In genomic region chr15:66270932-66271331, GRCh38 we compare ENCODE assay signal across 26 cellular contexts. TPM values are rescaled to one million over a fixed set of nuclear protein-coding genes. Genes with fewer than 3 reads are reported as not detected.
"Had no signal": no experiment of that assay in that cellular context is flagged by ENCODE, and none has a peak within 500 bp of the region (broad histone marks: within the 10 kb centered on the region; RNA-seq: fewer than 3 reads in every experiment).

No MANE protein-coding gene starts in this region.

- DNase-seq: IMR-90, Kasumi-1, MM.1S, NCI-H1092 treated with DMSO at 0.1 percent for 48 hours, NCI-H1436, NCI-H187, NCI-H2029, NCI-H2081 treated with DMSO at 0.1 percent for 48 hours, NCI-H2171, NCI-H226, NCI-H446, NCI-H510A, NCI-H524 treated with DMSO at 0.1 percent for 48 hours, NCI-H69, NCI-H774, OCI-M1, PC-9, Peyer's patch, SIG-M5, T-helper 2 cell had no signal

- H3K27me3 ChIP-seq: Peyer's patch had no signal

- H3K4me2 ChIP-seq: KMS-11, PC-9 had no signal

- H3K4me3 ChIP-seq: PC-9, Peyer's patch, SJSA1, SK-N-MC had no signal

- H3K27ac ChIP-seq: KMS-11, PC-9, Peyer's patch, SJSA1, SK-N-MC had no signal

- H3K9me3 ChIP-seq: Peyer's patch, SJSA1 had no signal

- ATAC-seq: HepG2, Right ventricle myocardium inferior had no signal

- H3K4me1 ChIP-seq: Peyer's patch, SJSA1 had no signal

- H3K36me3 ChIP-seq: Peyer's patch, SJSA1 had no signal

- H2AFZ ChIP-seq: PC-9 had no signal

- FAIRE-seq: HepG2 had no signal

- H3K9ac ChIP-seq: KMS-11 had no signal

RNA-seq across cellular contexts. Expression of gene MEGF11, which starts 17.4 kb away (rescaled TPM):
- total RNA-seq: HepG2, IMR-90, PC-9, Peyer's patch, Right ventricle myocardium inferior, RPMI7951 had no signal
- polyA plus RNA-seq: HepG2, IMR-90 had no signal
